In genomic region chr21:45100866-45101265, GRCh38 we compare ENCODE assay signal across 20 cellular contexts. TPM values are rescaled to one million over a fixed set of nuclear protein-coding genes. Genes with fewer than 3 reads are reported as not detected.
DNase-seq lines count a peak whose midpoint lies in the region; ATAC-seq, FAIRE-seq and TF ChIP-seq lines count a peak whose summit lies in the region.
"Had no signal": no experiment of that assay in that cellular context is flagged by ENCODE, and none has a peak within 500 bp of the region (broad histone marks: within the 10 kb centered on the region; RNA-seq: fewer than 3 reads in every experiment).

No MANE protein-coding gene starts in this region.

- H2AK5ac ChIP-seq in neuronal stem cell (ENCODE audit: low read depth, low read length), result peak overlapping the region; percentile 14

- H3K79me2 ChIP-seq in K562 (ENCODE audit: control insufficient read depth, insufficient read depth, low read length) (no peaks in the 10 kb centered on the region), OCI-LY7 (ENCODE audit: insufficient read depth, low read depth, low read length) (no peaks in the 10 kb centered on the region)

- TF ChIP-seq POLR2A in K562 (conservative IDR thresholded peaks at IDR 0.05) (no peak), esophagus squamous epithelium (IDR thresholded peaks at IDR 0.05) (no peak)

- H3K9ac ChIP-seq in K562 (ENCODE audit: insufficient read depth in 1 of 2, low read depth in 2 of 2, low read length in 2 of 2) (no peak overlapping the region), neuronal stem cell (ENCODE audit: low read depth, low read length, poor library complexity) (no peak overlapping the region)

- no peak for FAIRE-seq in K562 (lab: Jason Lieb, UNC)
- FAIRE-seq: A204.1, GM12892, GM18507, H54 had no signal

- no peak overlapping the region for H4K91ac ChIP-seq in neuronal stem cell (ENCODE audit: low read depth, low read length, poor library complexity)

- no peak overlapping the region for H3K4me3 Mint-ChIP-seq in activated naive CD4-positive, alpha-beta T cell treated with anti-CD3 and anti-CD28 coated beads, Interleukin-2, amount 10 ng/mL, durations not matched to agents 7 days and 5 days
- H3K4me3 Mint-ChIP-seq: CD4-positive, alpha-beta T cell; GM23338 had no signal

- CTCF ChIA-PET in K562 (lab: Yijun Ruan, JAX; ENCODE audit: low intra/inter-chr PET ratio), result no interaction called here
- CTCF ChIA-PET in OCI-LY7 (lab: Charles Lee; ENCODE audit: unreplicated experiment), result interaction anchor here (2.8 kb wide), 1 partner anchor 27 kb away, joined by 21 read pairs; no protein-coding TSS in a partner anchor
- CTCF ChIA-PET in activated naive CD4-positive, alpha-beta T cell treated with anti-CD3 and anti-CD28 coated beads, Interleukin-2, amount 10 ng/mL, durations not matched to agents 7 days and 5 days (lab: Charles Lee), result interaction anchor here (1.0 to 2.5 kb wide), 4 partner anchors 12 to 38 kb away, joined by 4 to 10 read pairs (median 6); no protein-coding TSS in a partner anchor

- intact Hi-C loops in K562 (cut with micrococcal nuclease) (no loop called here), OCI-LY7 (cut with micrococcal nuclease; ENCODE audit: unreplicated experiment) (no loop called here), esophagus squamous epithelium (cut with DNase I) (no loop called here)

- no peak overlapping the region for H3K4me3 ChIP-seq in RWPE2 (ENCODE audit: severe bottlenecking)
- H3K4me3 ChIP-seq in K562, result no peak overlapping the region
- H3K4me3 ChIP-seq in neuronal stem cell (ENCODE audit: low read length in 2 of 2), result no peak overlapping the region
- no peak overlapping the region for H3K4me3 ChIP-seq in OCI-LY7 (ENCODE audit: low read depth, low read length, poor library complexity, severe bottlenecking)
- H3K4me3 ChIP-seq in esophagus squamous epithelium, result no peak overlapping the region
- H3K4me3 ChIP-seq: GM23338 had no signal

- no peak overlapping the region for H3K4ac ChIP-seq in neuronal stem cell (ENCODE audit: low read length)

- TF ChIP-seq CTCF in RWPE2 (IDR thresholded peaks at IDR 0.05; ENCODE audit: poor library complexity, severe bottlenecking) (no peak), K562 (IDR thresholded peaks at IDR 0.05 in 2 of 3, conservative IDR thresholded peaks at IDR 0.05 in 1 of 3; ENCODE audit: insufficient read depth in 2 of 3, low read depth in 1 of 3, low read length in 3 of 3) (no peak), OCI-LY7 (conservative IDR thresholded peaks at IDR 0.05; ENCODE audit: low read length) (no peak), esophagus squamous epithelium (IDR thresholded peaks at IDR 0.05) (no peak)

- H2BK12ac ChIP-seq in neuronal stem cell (ENCODE audit: low read length), result no peak overlapping the region

- H3K27me3 ChIP-seq in RWPE2 (ENCODE audit: insufficient read depth, poor library complexity, severe bottlenecking) (no peaks in the 10 kb centered on the region), K562 (ENCODE audit: control insufficient read depth in 2 of 2, insufficient read depth in 2 of 2, low read length in 2 of 2) (0 out of 5 replicates have a peak, but pooled peaks cover 0 to 4% of the 10 kb centered on the region in 2 experiments), neuronal stem cell (ENCODE audit: control insufficient read depth in 3 of 3, insufficient read depth in 3 of 3, low read depth in 1 of 3, low read length in 3 of 3) (no peaks in the 10 kb centered on the region), esophagus squamous epithelium (no peaks in the 10 kb centered on the region)

- H2BK15ac ChIP-seq in neuronal stem cell (ENCODE audit: low read length), result no peak overlapping the region

- H3K79me1 ChIP-seq in neuronal stem cell (ENCODE audit: low read depth, low read length), result no peaks in the 10 kb centered on the region

- no peaks in the 10 kb centered on the region for H3K9me3 Mint-ChIP-seq in activated naive CD4-positive, alpha-beta T cell treated with anti-CD3 and anti-CD28 coated beads, Interleukin-2, amount 10 ng/mL, durations not matched to agents 7 days and 5 days
- H3K9me3 Mint-ChIP-seq: CD4-positive, alpha-beta T cell; GM23338 had no signal

- no peak for DNase-seq in RWPE2 (ENCODE audit: low spot score)
- no peak for DNase-seq in K562 (ENCODE audit: extremely low read depth in 1 of 4, low spot score in 3 of 4)
- DNase-seq in neuronal stem cell (ENCODE audit: low spot score), result no peak
- no peak for DNase-seq in OCI-LY7 (ENCODE audit: low spot score)
- no peak for DNase-seq in NCI-H345 treated with DMSO at 0.1 percent for 48 hours (lab: John Stamatoyannopoulos, UW; ENCODE audit: unreplicated experiment)
- no peak for DNase-seq in esophagus squamous epithelium (lab: John Stamatoyannopoulos, UW)
- DNase-seq in activated naive CD4-positive, alpha-beta T cell treated with anti-CD3 and anti-CD28 coated beads, Interleukin-2, amount 10 ng/mL, durations not matched to agents 7 days and 5 days, result no peak
- DNase-seq: AML-193; CD4-positive, alpha-beta T cell; DMS153; DMS79; GDM1; HCEC 1CT had no signal

- POLR2A ChIA-PET in K562 (lab: Yijun Ruan, JAX), result interaction anchor here (0.7 to 0.9 kb wide), 2 partner anchors 9 to 30 kb away, joined by 3 to 4 read pairs; no protein-coding TSS in a partner anchor
- POLR2A ChIA-PET in OCI-LY7 (lab: Charles Lee), result interaction anchor here (2.4 kb wide), 1 partner anchor 24 kb away, joined by 11 read pairs; no protein-coding TSS in a partner anchor

- no peak for TF ChIP-seq EP300 in K562 (IDR thresholded peaks at IDR 0.05; ENCODE audit: low read length)

- H2BK120ac ChIP-seq in neuronal stem cell (ENCODE audit: low read depth, low read length), result no peak overlapping the region

- peaks cover 51% of the 10 kb centered on the region for H3K4me1 Mint-ChIP-seq in activated naive CD4-positive, alpha-beta T cell treated with anti-CD3 and anti-CD28 coated beads, Interleukin-2, amount 10 ng/mL, durations not matched to agents 7 days and 5 days

- 85% methylated on average over 37 of the region's 40 CpGs for WGBS in K562 (ENCODE audit: insufficient coverage, low coverage, missing lambda C conversion rate)
- WGBS in neuronal stem cell (ENCODE audit: extremely low coverage in 2 of 2, insufficient read length in 2 of 2, insufficient replicate concordance in 1 of 2), 2 donors, result no CpG with 5 or more reads among the region's 40 CpGs
- WGBS in esophagus squamous epithelium, 2 donors, result 98% methylated on average over 16 of the region's 40 CpGs; no CpG with 5 or more reads in 1 of the 2 donors

- no peak overlapping the region for H3K14ac ChIP-seq in neuronal stem cell (ENCODE audit: low read length)

- no peaks in the 10 kb centered on the region for H3K9me1 ChIP-seq in K562 (ENCODE audit: control insufficient read depth, insufficient read depth, low read length)

- no peaks in the 10 kb centered on the region for H3K9me3 ChIP-seq in RWPE2 (ENCODE audit: severe bottlenecking)
- no peaks in the 10 kb centered on the region for H3K9me3 ChIP-seq in K562 (replicated peaks; ENCODE audit: control insufficient read depth, insufficient read depth, low read depth, low read length)
- no peaks in the 10 kb centered on the region for H3K9me3 ChIP-seq in neuronal stem cell (replicated peaks in 1 of 2; ENCODE audit: control insufficient read depth in 2 of 2, insufficient read depth in 1 of 2, low read depth in 1 of 2, low read length in 2 of 2)
- no peaks in the 10 kb centered on the region for H3K9me3 ChIP-seq in OCI-LY7 (ENCODE audit: low read length)
- no peaks in the 10 kb centered on the region for H3K9me3 ChIP-seq in esophagus squamous epithelium

- H4K20me1 ChIP-seq in K562 (replicated peaks; ENCODE audit: control insufficient read depth, insufficient read depth, low read length) (peaks cover 9% of the 10 kb centered on the region), OCI-LY7 (ENCODE audit: insufficient read depth, low read length) (no peaks in the 10 kb centered on the region)

- no peak for TF ChIP-seq RAD21 in K562 (CRISPR knock-in tag; conservative IDR thresholded peaks at IDR 0.05 in 1 of 2, IDR thresholded peaks at IDR 0.05 in 1 of 2)

- no peak overlapping the region for H2BK5ac ChIP-seq in neuronal stem cell (ENCODE audit: low read length)

- H3K4me2 ChIP-seq in K562 (ENCODE audit: insufficient read depth, low read length) (no peak overlapping the region), neuronal stem cell (ENCODE audit: insufficient read depth, low read length, poor library complexity, severe bottlenecking) (no peak overlapping the region), OCI-LY7 (ENCODE audit: low read length) (no peak overlapping the region)
- H3K4me2 ChIP-seq: GM23338 had no signal

- no peaks in the 10 kb centered on the region for H3K27me3 Mint-ChIP-seq in activated naive CD4-positive, alpha-beta T cell treated with anti-CD3 and anti-CD28 coated beads, Interleukin-2, amount 10 ng/mL, durations not matched to agents 7 days and 5 days
- H3K27me3 Mint-ChIP-seq: CD4-positive, alpha-beta T cell had no signal

- ATAC-seq in RWPE2 (ENCODE audit: low read depth), result no peak
- no peak for ATAC-seq in K562
- ATAC-seq: GM23338 had no signal

- H3K36me3 ChIP-seq in RWPE2 (ENCODE audit: low read depth) (no peaks in the 10 kb centered on the region), K562 (ENCODE audit: control insufficient read depth, insufficient read depth, low read length) (no peaks in the 10 kb centered on the region), neuronal stem cell (replicated peaks in 1 of 2; ENCODE audit: control insufficient read depth in 2 of 2, insufficient read depth in 2 of 2, low read length in 2 of 2) (no peaks in the 10 kb centered on the region), OCI-LY7 (ENCODE audit: insufficient read depth, low read length) (no peaks in the 10 kb centered on the region), esophagus squamous epithelium (no peaks in the 10 kb centered on the region)

- peaks cover 6% of the 10 kb centered on the region for H3K36me3 Mint-ChIP-seq in activated naive CD4-positive, alpha-beta T cell treated with anti-CD3 and anti-CD28 coated beads, Interleukin-2, amount 10 ng/mL, durations not matched to agents 7 days and 5 days

- peaks cover 25% of the 10 kb centered on the region for H3K4me1 ChIP-seq in RWPE2 (ENCODE audit: insufficient read depth, poor library complexity, severe bottlenecking)
- peaks cover 2 to 9% of the 10 kb centered on the region in 2 experiments; a peak in 4 of 5 replicates for H3K4me1 ChIP-seq in K562 (replicated peaks in 1 of 2; ENCODE audit: control insufficient read depth in 2 of 2, insufficient read depth in 2 of 2, low read length in 2 of 2)
- peaks cover 0 to 2% of the 10 kb centered on the region in 2 donors for H3K4me1 ChIP-seq in neuronal stem cell (ENCODE audit: control insufficient read depth in 2 of 2, insufficient read depth in 1 of 2, low read depth in 1 of 2, low read length in 2 of 2)
- peaks cover 28% of the 10 kb centered on the region for H3K4me1 ChIP-seq in OCI-LY7 (ENCODE audit: insufficient read depth, low read length, poor library complexity, severe bottlenecking)
- H3K4me1 ChIP-seq in esophagus squamous epithelium, result peaks cover 8 to 75% (median 28%) of the 10 kb centered on the region in 3 donors

- H4K8ac ChIP-seq in neuronal stem cell (ENCODE audit: low read depth, low read length), result no peak overlapping the region

- no peak overlapping the region for H3K23ac ChIP-seq in neuronal stem cell (ENCODE audit: low read depth, low read length, poor library complexity)

- H3K9me2 ChIP-seq in OCI-LY7 (ENCODE audit: insufficient read depth, low read length), result no peaks in the 10 kb centered on the region

- BruUV-seq in K562 (replicated peaks; lab: Mats Ljungman, UMichigan) (no TSS peak), OCI-LY7 (replicated peaks; lab: Mats Ljungman, UMichigan) (no TSS peak)

- no peak overlapping the region for H3K27ac Mint-ChIP-seq in activated naive CD4-positive, alpha-beta T cell treated with anti-CD3 and anti-CD28 coated beads, Interleukin-2, amount 10 ng/mL, durations not matched to agents 7 days and 5 days
- H3K27ac Mint-ChIP-seq: CD4-positive, alpha-beta T cell; GM23338 had no signal

- H3K27ac ChIP-seq in RWPE2 (ENCODE audit: poor library complexity, severe bottlenecking), result peak overlapping the region; percentile 84
- no peak overlapping the region for H3K27ac ChIP-seq in K562 (ENCODE audit: extremely low read depth, low read depth, low read length)
- no peak overlapping the region for H3K27ac ChIP-seq in neuronal stem cell (replicated peaks; ENCODE audit: low read length)
- H3K27ac ChIP-seq in OCI-LY7 (ENCODE audit: low read depth, low read length, poor library complexity, severe bottlenecking), result no peak overlapping the region
- H3K27ac ChIP-seq in esophagus squamous epithelium, result no peak overlapping the region
- H3K27ac ChIP-seq: C4-2B, HL-60 had no signal

- H2AFZ ChIP-seq in K562 (ENCODE audit: low read depth, low read length) (no peak overlapping the region), neuronal stem cell (ENCODE audit: low read length) (no peak overlapping the region), OCI-LY7 (ENCODE audit: low read length) (no peak overlapping the region)
- H2AFZ ChIP-seq: GM23338 had no signal

- in situ Hi-C loops in K562 (cut with MboI), result no loop called here

- no peak overlapping the region for H3K18ac ChIP-seq in neuronal stem cell (ENCODE audit: low read length)

RNA-seq across cellular contexts. Expression of gene ADARB1, which starts 26.5 kb away (rescaled TPM):
- total RNA-seq in K562 (2011; cell fraction: chromatin; rRNA removed; ENCODE audit: low replicate concordance), result 40.2 and 48.3 TPM in 2 replicates
- 29.0 and 30.4 TPM in 2 replicates for total RNA-seq in K562 (2011; cell fraction: nucleolus; rRNA removed)
- 24.6 and 33.4 TPM in 2 replicates for total RNA-seq in K562 (2011; cell fraction: nucleoplasm; rRNA removed)
- total RNA-seq in K562 (2014; rRNA removed) (7.7 and 9.1 TPM in 2 replicates), K562 (2014; rRNA removed; fragmentation: Illumina TruSeq; extraction: Trizol) (8.3 TPM in 2 replicates), K562 (2015; rRNA removed; fragmentation: Illumina TruSeq; extraction: Trizol) (6.4 and 7.1 TPM in 2 replicates), K562 (2021) (12.0 and 16.0 TPM in 2 replicates), OCI-LY7 (2022) (20.5 and 20.8 TPM in 2 replicates), esophagus squamous epithelium (10 to 100 TPM in 1 of 4 donors, 1 to 10 TPM in 3; 3.4 to 15.6 (median 5.7) TPM)
- polyA plus RNA-seq in K562 (2011; rRNA removed) (8.4 and 11.8 TPM in 2 replicates), K562 (2014; fragmentation: Illumina TruSeq; extraction: Trizol) (7.3 and 9.2 TPM in 2 replicates), K562 (2014; fragmentation: Nextera tagmentation; extraction: Ambion mirVana) (1 to 10 TPM; 7.1 to 8.1 TPM), K562 (2014; rRNA removed) (6.7 and 12.8 TPM in 2 replicates)
- polyA plus RNA-seq in K562 (2011; cell fraction: cytosol; rRNA removed), result 6.6 and 7.4 TPM in 2 replicates
- polyA plus RNA-seq in K562 (2011; cell fraction: nucleus; rRNA removed), result 15.0 and 23.8 TPM in 2 replicates
- 7.5 and 8.1 TPM in 2 replicates for polyA plus RNA-seq in K562 (2012)
- polyA minus RNA-seq in K562 (2011; rRNA and poly(A)+ RNA removed), result 10.4 and 16.9 TPM in 2 replicates
- 12.7 and 15.3 TPM in 2 replicates for polyA minus RNA-seq in K562 (2011; cell fraction: cytosol; rRNA and poly(A)+ RNA removed)
- polyA minus RNA-seq in K562 (2011; cell fraction: nucleus; rRNA and poly(A)+ RNA removed), result 13.3 and 18.3 TPM in 2 replicates
- 5.9 TPM for polyA plus RNA-seq in neuronal stem cell (2013, experiment 1 of 2)
- 6.1 TPM for polyA plus RNA-seq in neuronal stem cell (2013, experiment 2 of 2)
- 6.6 and 17.4 TPM in 2 replicates for total RNA-seq in OCI-LY7 (2014; rRNA removed; shearing (Covaris generic))
